9 cellular contexts compared by ENCODE assay signal in the genomic region with DNA sequence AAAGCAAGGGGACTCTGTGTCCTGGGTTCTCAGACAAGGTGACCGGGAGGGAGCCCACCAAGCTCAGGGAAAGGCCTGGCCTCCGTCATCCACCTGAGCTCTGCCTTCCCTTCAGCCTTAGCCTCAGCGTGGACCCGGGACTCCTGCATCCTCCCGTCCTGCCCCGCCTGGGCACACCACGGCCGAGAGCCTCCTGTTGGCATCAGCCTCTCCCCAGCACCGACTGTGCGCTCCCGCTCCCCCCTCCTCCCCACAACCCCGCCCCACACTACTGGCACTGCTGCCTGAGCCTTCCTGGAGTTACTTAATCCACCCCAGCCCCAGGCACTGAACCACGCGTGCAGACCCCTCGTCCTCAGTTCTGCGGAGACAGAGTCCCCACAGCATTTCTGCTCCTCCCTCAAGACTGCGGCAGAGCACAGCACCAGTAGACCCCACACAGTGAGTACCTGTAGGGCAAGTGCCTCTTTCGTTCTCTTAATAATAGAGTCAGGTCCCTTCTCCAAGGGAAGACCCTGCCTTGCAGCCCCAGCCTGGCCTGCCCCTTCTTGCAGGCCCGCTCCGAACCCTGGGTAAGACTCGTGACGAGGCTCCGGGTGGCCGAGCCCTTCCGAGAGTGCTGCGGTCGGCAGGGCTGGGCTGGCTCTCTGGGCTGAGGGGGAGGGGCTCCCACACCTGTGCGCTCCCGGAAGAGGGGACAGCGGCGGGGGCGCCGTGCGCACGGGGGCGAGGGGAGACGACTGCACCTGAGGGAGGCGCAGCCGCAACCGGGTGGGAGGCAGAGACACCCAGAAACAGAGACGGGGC. TPM values are rescaled to one million over a fixed set of nuclear protein-coding genes. Genes with fewer than 3 reads are reported as not detected.
DNase-seq lines count a peak whose midpoint lies in the region; ATAC-seq, FAIRE-seq and TF ChIP-seq lines count a peak whose summit lies in the region.
"Had no signal": no experiment of that assay in that cellular context is flagged by ENCODE, and none has a peak within 500 bp of the region (broad histone marks: within the 10 kb centered on the region; RNA-seq: fewer than 3 reads in every experiment).

Gene AMER3, plus strand, starts transcription at position 307 of the 807 bp plus-strand sequence. CDS start 6,533 bp downstream, outside the sequence.

- no peak for TF ChIP-seq EP300 in upper lobe of left lung (IDR thresholded peaks at IDR 0.05)

- H3K9ac ChIP-seq in kidney (ENCODE audit: low read length in 2 of 2), result no peak within 1 kb of the TSS

- 5 to 7% methylated on average over 22 to 33 of the region's 41 CpGs for WGBS in upper lobe of left lung, 2 donors

- DNase-seq in cardiac muscle cell (ENCODE audit: low read depth in 1 of 2, low spot score in 1 of 2) (peak in 1 of 2 donors; percentile 75), cardiac septum (ENCODE audit: low spot score) (no peak), Peyer's patch (no peak), kidney (peak; percentile 65), upper lobe of left lung (peak in 1 of 2 donors; percentile 54), NOMO-1 treated with dmso at 0.1 percent for 144 hours (lab: John Stamatoyannopoulos, UW; ENCODE audit: unreplicated experiment) (no peak), Kasumi-1 (lab: John Stamatoyannopoulos, UW) (no peak), NK-92 (lab: John Stamatoyannopoulos, UW; ENCODE audit: unreplicated experiment) (no peak)

- H3K9me3 ChIP-seq in cardiac muscle cell (ENCODE audit: low read depth) (no peaks in the 10 kb centered on the region), Peyer's patch (no peaks in the 10 kb centered on the region), kidney (ENCODE audit: control insufficient read depth in 1 of 2, low read length in 2 of 2) (no peaks in the 10 kb centered on the region), upper lobe of left lung (no peaks in the 10 kb centered on the region)

- no peak for TF ChIP-seq POLR2A in Peyer's patch (IDR thresholded peaks at IDR 0.05)
- TF ChIP-seq POLR2A in upper lobe of left lung (IDR thresholded peaks at IDR 0.05), result no peak

- no peaks in the 10 kb centered on the region for H3K4me1 ChIP-seq in cardiac muscle cell (ENCODE audit: low read depth)
- no peaks in the 10 kb centered on the region for H3K4me1 ChIP-seq in Peyer's patch
- no peaks in the 10 kb centered on the region for H3K4me1 ChIP-seq in kidney (ENCODE audit: control insufficient read depth in 1 of 2, insufficient read depth in 1 of 2, low read depth in 1 of 2, low read length in 2 of 2)
- H3K4me1 ChIP-seq in upper lobe of left lung, result peaks cover 3 to 14% (median 7%) of the 10 kb centered on the region in 4 donors

- FAIRE-seq in kidney (lab: Jason Lieb, UNC), result no peak

- ATAC-seq in upper lobe of left lung (ENCODE audit: low FRiP score in 2 of 2), result peak; percentile 14 to 34

- H3K27me3 ChIP-seq in cardiac muscle cell (no peaks in the 10 kb centered on the region), Peyer's patch (peaks cover 0 to 16% of the 10 kb centered on the region in 2 donors), upper lobe of left lung (peaks cover 0 to 21% (median 10%) of the 10 kb centered on the region in 4 donors)

- no peak for TF ChIP-seq CTCF in cardiac muscle cell (IDR thresholded peaks at IDR 0.05; ENCODE audit: low read depth, low read length)
- TF ChIP-seq CTCF in Peyer's patch (IDR thresholded peaks at IDR 0.05), result no peak
- TF ChIP-seq CTCF in kidney (IDR thresholded peaks at IDR 0.05; ENCODE audit: borderline replicate concordance, extremely low read depth, insufficient read depth), result no peak
- no peak for TF ChIP-seq CTCF in upper lobe of left lung (IDR thresholded peaks at IDR 0.05)

- H3K27ac ChIP-seq in cardiac muscle cell (no peak within 1 kb of the TSS), Peyer's patch (no peak within 1 kb of the TSS), kidney (ENCODE audit: low read depth in 2 of 2, low read length in 2 of 2) (no peak within 1 kb of the TSS), upper lobe of left lung (no peak within 1 kb of the TSS)

- H3K4me3 ChIP-seq in cardiac muscle cell (peak within 1 kb of the TSS; percentile 73), Peyer's patch (peak within 1 kb of the TSS in 3 of 4 donors; percentile 12 to 34 (median 23)), kidney (ENCODE audit: low read length in 2 of 2) (peak within 1 kb of the TSS in 1 of 2 donors; percentile 51), upper lobe of left lung (peak within 1 kb of the TSS in 3 of 4 donors; percentile 32 to 41 (median 34))

- intact Hi-C loops in cardiac septum (cut with DNase I), result no loop called here
- intact Hi-C loops in kidney (cut with DNase I), result no loop called here

- no peaks in the 10 kb centered on the region for H3K36me3 ChIP-seq in cardiac muscle cell
- no peaks in the 10 kb centered on the region for H3K36me3 ChIP-seq in Peyer's patch
- no peaks in the 10 kb centered on the region for H3K36me3 ChIP-seq in kidney (ENCODE audit: control insufficient read depth in 1 of 2, insufficient read depth in 2 of 2, low read length in 2 of 2)
- no peaks in the 10 kb centered on the region for H3K36me3 ChIP-seq in upper lobe of left lung

RNA-seq across cellular contexts. Expression of gene AMER3, which starts in this region (rescaled TPM):
- 0.25 and 1.2 TPM in 2 replicates for total RNA-seq in cardiac muscle cell
- 0.26 TPM in 1 of 2 replicates, not detected in the other for polyA plus RNA-seq in cardiac muscle cell
- not detected for total RNA-seq in cardiac septum
- total RNA-seq in Peyer's patch, result 1 to 10 TPM in 1 of 4 donors, under 1 TPM in 2, not detected in 1; 0.13 to 1.1 (median 0.70) TPM
- total RNA-seq in kidney, result not detected
- not detected for polyA plus RNA-seq in kidney (ENCODE audit: insufficient read depth, low read depth, low replicate concordance)
- total RNA-seq in upper lobe of left lung, result not detected
- total RNA-seq: HT-29 had no signal

Comparison
In these comparisons a context has a peak if more than half of its experiments do, and no peak if none do; other contexts are left out.
1. Peak in DNase-seq in kidney; RNA of the gene not detected or under 1 TPM.
2. Peak in ATAC-seq and H3K4me3 ChIP-seq in upper lobe of left lung; RNA of the gene not detected or under 1 TPM.